In genomic region chr15:63380828-63381282, GRCh38 we compare ENCODE assay signal across 9 cellular contexts. TPM values are rescaled to one million over a fixed set of nuclear protein-coding genes. Genes with fewer than 3 reads are reported as not detected.
DNase-seq lines count a peak whose midpoint lies in the region; ATAC-seq and TF ChIP-seq lines count a peak whose summit lies in the region.
"Had no signal": no experiment of that assay in that cellular context is flagged by ENCODE, and none has a peak within 500 bp of the region (broad histone marks: within the 10 kb centered on the region; RNA-seq: fewer than 3 reads in every experiment).

No MANE protein-coding gene starts in this region.

- H3K27ac ChIP-seq in C4-2B, result peak overlapping the region; percentile 64
- no peak overlapping the region for H3K27ac ChIP-seq in Panc1 (ENCODE audit: low read length)
- H3K27ac ChIP-seq in epithelial cell of prostate, result peak overlapping the region; percentile 48

- POLR2A ChIA-PET in Panc1 (lab: Charles Lee), result no interaction called here

- BruUV-seq in Panc1 (replicated peaks; lab: Mats Ljungman, UMichigan), result no TSS peak

- DNase-seq in Panc1 (ENCODE audit: low read depth, low spot score), result no peak
- no peak for DNase-seq in epithelial cell of prostate (ENCODE audit: low read depth, low spot score)
- DNase-seq in omental fat pad (ENCODE audit: low spot score), result no peak
- DNase-seq in NCI-H2029 treated with DMSO at 0.1 percent for 48 hours (lab: John Stamatoyannopoulos, UW), result no peak
- DNase-seq: hippocampal formation had no signal

- H3K9me3 ChIP-seq in Panc1 (ENCODE audit: control insufficient read depth, insufficient read depth, low read depth, low read length), result no peaks in the 10 kb centered on the region

- H3K27me3 ChIP-seq in Panc1 (ENCODE audit: control insufficient read depth, insufficient read depth, low read length), result peaks cover 8% of the 10 kb centered on the region

- TF ChIP-seq CTCF in C4-2B (conservative IDR thresholded peaks at IDR 0.05), result no peak
- no peak for TF ChIP-seq CTCF in Panc1 (IDR thresholded peaks at IDR 0.05)
- TF ChIP-seq CTCF in omental fat pad (IDR thresholded peaks at IDR 0.05), result no peak

- peak; percentile 10; the same call in 1 of the 2 replicates for ATAC-seq in Panc1
- peak; percentile 12 for ATAC-seq in omental fat pad (ENCODE audit: low FRiP score)
- no peak for ATAC-seq in HG03469 (IDR thresholded peaks at IDR 0.05; ENCODE audit: unreplicated experiment)
- ATAC-seq in GM18861 (IDR thresholded peaks at IDR 0.05; ENCODE audit: unreplicated experiment), result no peak
- no peak for ATAC-seq in HG02642 (IDR thresholded peaks at IDR 0.05; ENCODE audit: poor library complexity, unreplicated experiment)

- intact Hi-C loops in Panc1 (cut with micrococcal nuclease; ENCODE audit: unreplicated experiment), result no loop called here

- in situ Hi-C loops in Panc1 (cut with HindIII; ENCODE audit: low pct_unique_long_range_greater_than_20kb, low sequenced_read_pairs), result no loop called here

- peak overlapping the region; percentile 46 to 49; a peak in 2 of 4 replicates for H3K4me3 ChIP-seq in Panc1 (ENCODE audit: low read depth in 2 of 2, low read length in 2 of 2)

- CTCF ChIA-PET in Panc1 (lab: Charles Lee), result interaction anchor here (0.7 kb wide), 1 partner anchor 644 kb away, joined by 4 read pairs; no protein-coding TSS in a partner anchor

- no peaks in the 10 kb centered on the region for H3K36me3 ChIP-seq in Panc1 (ENCODE audit: control insufficient read depth, insufficient read depth, low read length)

- no peaks in the 10 kb centered on the region for H3K4me1 ChIP-seq in Panc1 (ENCODE audit: control insufficient read depth, insufficient read depth, low read length)

RNA-seq across cellular contexts. Expression of gene CA12, which starts 0.8 kb away (rescaled TPM):
- total RNA-seq in Panc1 (2021; ENCODE audit: unreplicated experiment) (0.74 TPM), omental fat pad (10 to 100 TPM in 2 of 4 donors, 1 to 10 TPM in 1, under 1 TPM in 1; 0.75 to 27.1 (median 10.2) TPM)
- 0.23 TPM for polyA plus RNA-seq in Panc1 (2012; ENCODE audit: insufficient read length)

Comparison
In these comparisons a context has a peak if more than half of its experiments do, and no peak if none do; other contexts are left out.
1. ATAC-seq: peak in Panc1 (single experiment) and omental fat pad (single experiment); none in HG03469 (single experiment), GM18861 (single experiment) and HG02642 (single experiment).